8 cellular contexts compared by ENCODE assay signal in the genomic region with DNA sequence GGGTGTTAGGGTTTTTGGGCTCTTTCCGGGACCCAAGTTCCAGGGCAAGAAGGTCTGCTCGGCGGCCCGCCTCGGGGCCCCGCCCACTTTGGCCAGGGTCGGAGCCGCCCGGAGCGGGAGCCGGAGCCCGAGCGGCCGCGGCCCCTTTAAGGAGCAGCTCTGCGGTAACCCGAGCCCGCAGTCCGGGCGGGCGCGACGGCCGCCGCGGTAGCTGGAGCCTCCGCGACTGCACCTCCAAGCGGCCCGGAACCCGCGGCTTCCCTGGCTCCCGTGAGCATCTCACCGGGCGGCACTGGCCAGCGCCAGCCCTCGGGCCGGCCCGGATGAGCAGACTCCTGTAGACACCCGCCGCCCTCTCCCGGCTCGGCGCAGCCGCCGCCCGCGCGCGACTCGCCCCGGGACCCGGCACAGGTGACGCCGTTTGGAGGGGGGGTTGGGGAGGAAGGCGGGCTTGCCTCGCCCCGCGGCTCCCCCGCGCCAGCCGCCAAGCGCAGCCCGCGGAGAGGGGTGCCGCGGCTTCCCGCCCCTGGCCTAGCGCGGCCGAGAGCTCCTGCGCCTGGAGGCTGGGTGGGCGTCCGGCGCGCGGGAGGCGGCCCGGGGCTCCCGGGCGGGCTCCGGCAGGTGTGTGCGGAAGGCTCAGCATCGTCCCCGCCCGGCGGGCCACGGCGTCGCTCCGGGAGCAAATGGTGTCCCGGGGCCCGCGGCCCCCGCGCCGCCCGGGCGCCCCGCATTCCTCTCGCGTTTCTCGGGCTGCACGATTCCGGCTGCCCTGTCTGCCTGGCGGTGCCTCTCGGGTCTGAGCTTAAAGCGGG. TPM values are rescaled to one million over a fixed set of nuclear protein-coding genes. Genes with fewer than 3 reads are reported as not detected.
A peak's percentile ranks its signal among the peaks of the same experiment; 100 is the strongest.
DNase-seq lines count a peak whose midpoint lies in the region; ATAC-seq and TF ChIP-seq lines count a peak whose summit lies in the region.

A gene with protein sequence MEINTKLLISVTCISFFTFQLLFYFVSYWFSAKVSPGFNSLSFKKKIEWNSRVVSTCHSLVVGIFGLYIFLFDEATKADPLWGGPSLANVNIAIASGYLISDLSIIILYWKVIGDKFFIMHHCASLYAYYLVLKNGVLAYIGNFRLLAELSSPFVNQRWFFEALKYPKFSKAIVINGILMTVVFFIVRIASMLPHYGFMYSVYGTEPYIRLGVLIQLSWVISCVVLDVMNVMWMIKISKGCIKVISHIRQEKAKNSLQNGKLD (plus strand): TSS at position 149 of the 812 bp plus-strand sequence. CDS start 26,547 bp downstream, outside the sequence.

- no peaks in the 10 kb centered on the region for H3K36me3 ChIP-seq in right lobe of liver

- peak within 1 kb of the TSS; percentile 69 for H3K27ac Mint-ChIP-seq in activated CD4-positive, alpha-beta T cell treated with anti-CD3 and anti-CD28 coated beads for 36 hours

- CTCF ChIA-PET in activated CD4-positive, alpha-beta T cell treated with anti-CD3 and anti-CD28 coated beads for 36 hours (lab: Charles Lee): interaction anchor here (0.6 to 2.0 kb wide), 9 partner anchors 13 to 1372 kb away, joined by 3 to 6 read pairs (median 3); a partner anchor contains a TSS

- no peaks in the 10 kb centered on the region for H3K27me3 ChIP-seq in right lobe of liver

- H3K4me3 Mint-ChIP-seq in activated CD4-positive, alpha-beta T cell treated with anti-CD3 and anti-CD28 coated beads for 36 hours: peak within 1 kb of the TSS; percentile 76

- DNase-seq in GM12865 (ENCODE audit: low read depth): peak; percentile 27
- DNase-seq in NCI-H146 treated with DMSO at 0.1 percent for 48 hours (lab: John Stamatoyannopoulos, UW; ENCODE audit: unreplicated experiment): peak; percentile 3
- DNase-seq in activated CD4-positive, alpha-beta T cell treated with anti-CD3 and anti-CD28 coated beads for 36 hours: peak; percentile 49
- peak; percentile 84 for DNase-seq in coronary artery (ENCODE audit: low spot score)
- peak; percentile 76 to 84 (median 82) for DNase-seq in right lobe of liver
- DNase-seq in stimulated activated CD4-positive, alpha-beta T cell treated with anti-CD3 and anti-CD28 coated beads, TNF-alpha, amount 100 ng/mL, for 4 hours (ENCODE audit: low read depth in 3 of 3): peak in 2 of 3 experiments; percentile 15 to 22
- DNase-seq in H4 (ENCODE audit: low spot score): no peak

- ATAC-seq in HG02623 (IDR thresholded peaks at IDR 0.05; ENCODE audit: unreplicated experiment): peak; percentile 52
- peak; percentile 68 for ATAC-seq in activated CD4-positive, alpha-beta T cell treated with anti-CD3 and anti-CD28 coated beads for 36 hours
- peak; percentile 69 to 84 (median 77) for ATAC-seq in right lobe of liver

- intact Hi-C loops in activated CD4-positive, alpha-beta T cell treated with anti-CD3 and anti-CD28 coated beads for 36 hours (cut with DNase I, micrococcal nuclease): loop anchor here (1.0 to 5.0 kb wide), 2 partner anchors 45 to 117 kb away; a partner anchor contains a TSS
- intact Hi-C loops in right lobe of liver (cut with DNase I): no loop called here

- peaks cover 43% of the 10 kb centered on the region for H3K27me3 Mint-ChIP-seq in activated CD4-positive, alpha-beta T cell treated with anti-CD3 and anti-CD28 coated beads for 36 hours

- peaks cover 8% of the 10 kb centered on the region for H3K4me1 Mint-ChIP-seq in activated CD4-positive, alpha-beta T cell treated with anti-CD3 and anti-CD28 coated beads for 36 hours

- H3K4me1 ChIP-seq in right lobe of liver: peaks cover 0 to 32% (median 10%) of the 10 kb centered on the region in 4 donors

- POLR2A ChIA-PET in activated CD4-positive, alpha-beta T cell treated with anti-CD3 and anti-CD28 coated beads for 36 hours (lab: Charles Lee): no interaction called here

- peaks cover 0 to under 1% (median 0%) of the 10 kb centered on the region in 4 donors for H3K9me3 ChIP-seq in right lobe of liver

- no peak for TF ChIP-seq CTCF in GM12865 (IDR thresholded peaks at IDR 0.05; ENCODE audit: insufficient read depth, low read depth, low read length, missing control alignments)
- no peak for TF ChIP-seq CTCF in coronary artery (IDR thresholded peaks at IDR 0.05)
- TF ChIP-seq CTCF in right lobe of liver (IDR thresholded peaks at IDR 0.05): no peak

- WGBS in right lobe of liver (ENCODE audit: insufficient coverage, low coverage, low lambda C conversion rate, missing lambda C conversion rate): 0% methylated on average over 15 of the region's 108 CpGs

- no peaks in the 10 kb centered on the region for H3K36me3 Mint-ChIP-seq in activated CD4-positive, alpha-beta T cell treated with anti-CD3 and anti-CD28 coated beads for 36 hours (ENCODE audit: low read depth)

- H3K27ac ChIP-seq in coronary artery: peak within 1 kb of the TSS; percentile 73 to 90
- H3K27ac ChIP-seq in right lobe of liver: peak within 1 kb of the TSS; percentile 80 to 93 (median 88)

- no peaks in the 10 kb centered on the region for H3K9me3 Mint-ChIP-seq in activated CD4-positive, alpha-beta T cell treated with anti-CD3 and anti-CD28 coated beads for 36 hours (ENCODE audit: low read depth)

- peak; percentile 73 for TF ChIP-seq POLR2A in right lobe of liver (IDR thresholded peaks at IDR 0.05)

- H3K4me3 ChIP-seq in GM12865 (ENCODE audit: low read depth, low read length): peak within 1 kb of the TSS; percentile 76
- H3K4me3 ChIP-seq in coronary artery: peak within 1 kb of the TSS; percentile 97
- H3K4me3 ChIP-seq in right lobe of liver: peak within 1 kb of the TSS; percentile 70 to 77 (median 70)

RNA-seq across cellular contexts. Expression of the gene that starts here (rescaled TPM):
- total RNA-seq in activated CD4-positive, alpha-beta T cell treated with anti-CD3 and anti-CD28 coated beads for 36 hours: under 1 TPM; 0.19 to 0.25 TPM
- total RNA-seq in right lobe of liver: 100 to 1,000 TPM in 3 of 6 experiments, 10 to 100 TPM in 3; 45.6 to 181 (median 106) TPM
- 5.7 and 6.0 TPM in 2 replicates for total RNA-seq in H4 (2014; rRNA removed; shearing (Covaris generic))

Comparison
In these comparisons a context has a peak if more than half of its experiments do, and no peak if none do; other contexts are left out.
1. Peak in DNase-seq and ATAC-seq in activated CD4-positive, alpha-beta T cell treated with anti-CD3 and anti-CD28 coated beads for 36 hours; RNA of the gene not detected or under 1 TPM.
2. intact Hi-C loops: an anchor here in activated CD4-positive, alpha-beta T cell treated with anti-CD3 and anti-CD28 coated beads for 36 hours (1.0 to 5.0 kb wide); none called in right lobe of liver.